ENCODE assay signal across 14 cellular contexts in the genomic region with DNA sequence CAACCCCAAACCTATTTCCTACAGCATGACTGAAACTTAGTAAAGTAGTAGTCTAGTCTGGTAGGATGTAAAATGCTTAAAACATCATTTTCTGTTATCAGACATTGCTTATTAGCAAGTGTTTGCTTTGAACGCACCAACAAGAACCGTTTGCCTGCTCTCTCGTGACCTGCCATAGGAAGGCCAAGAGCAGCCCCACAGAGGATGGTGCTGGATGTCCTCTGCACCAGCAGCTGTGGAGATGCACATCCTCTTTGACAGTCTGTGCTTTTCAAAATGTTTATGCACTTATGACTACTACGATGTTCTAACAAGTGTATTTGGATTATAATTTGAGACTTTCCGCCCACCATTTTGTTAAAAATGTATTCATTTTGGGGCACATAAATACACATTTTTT. TPM values are rescaled to one million over a fixed set of nuclear protein-coding genes. Genes with fewer than 3 reads are reported as not detected.
DNase-seq lines count a peak whose midpoint lies in the region; ATAC-seq and TF ChIP-seq lines count a peak whose summit lies in the region.
"Had no signal": no experiment of that assay in that cellular context is flagged by ENCODE, and none has a peak within 500 bp of the region (broad histone marks: within the 10 kb centered on the region; RNA-seq: fewer than 3 reads in every experiment).

No MANE protein-coding gene starts in this region.

- 40% methylated on average over 1 of the region's 5 CpGs; no CpG with 5 or more reads in 1 of the 2 experiments for WGBS in IMR-90 (ENCODE audit: extremely low coverage in 2 of 2, insufficient read length in 1 of 2), 2 experiments

- no peak for DNase-seq in IMR-90
- DNase-seq in medulla oblongata (ENCODE audit: extremely low spot score): peak; percentile 32
- DNase-seq in NCI-H526 (lab: John Stamatoyannopoulos, UW): no peak
- no peak for DNase-seq in H4 (ENCODE audit: low spot score)
- DNase-seq: ACHN; BE2C; C1 segment of cervical spinal cord; Caco-2; CD4-positive, CD25-positive, alpha-beta regulatory T cell; GM23248; HCEC 1CT had no signal

- H3K27ac ChIP-seq in IMR-90 (ENCODE audit: insufficient read depth, low read length) (no peak overlapping the region), cingulate gyrus (ENCODE audit: low read depth, low read length) (peak overlapping the region; percentile 73)
- H3K27ac ChIP-seq: GM23248, HL-60 had no signal

- POLR2A ChIA-PET in IMR-90 (lab: Charles Lee; ENCODE audit: unreplicated experiment): no interaction called here

- TF ChIP-seq RAD21 in IMR-90 (IDR thresholded peaks at IDR 0.05; ENCODE audit: low read length): no peak

- in situ Hi-C loops in IMR-90 (cut with MboI; ENCODE audit: low sequenced_read_pairs): no loop called here

- H3K23ac ChIP-seq in IMR-90 (ENCODE audit: low read depth, low read length): peak overlapping the region; percentile 60; the same call in 1 of the 2 replicates

- H4K91ac ChIP-seq in IMR-90 (ENCODE audit: insufficient read depth, low read depth, low read length): no peak overlapping the region

- no peak for TF ChIP-seq CTCF in IMR-90 (conservative IDR thresholded peaks at IDR 0.05; ENCODE audit: low read depth, low read length)

- no peak overlapping the region for H3K4me3 ChIP-seq in IMR-90 (ENCODE audit: insufficient read depth, low read depth, low read length)
- H3K4me3 ChIP-seq: GM23248 had no signal

- H3K9me1 ChIP-seq in IMR-90 (ENCODE audit: insufficient read depth, low read length): peaks cover 6% of the 10 kb centered on the region

- no peak overlapping the region for H2BK15ac ChIP-seq in IMR-90 (ENCODE audit: low read depth, low read length)

- no peak for ATAC-seq in IMR-90 (ENCODE audit: low read depth)
- no peak for ATAC-seq in HG03442 (IDR thresholded peaks at IDR 0.05; ENCODE audit: unreplicated experiment)

- no peak overlapping the region for H3K56ac ChIP-seq in IMR-90 (ENCODE audit: extremely low read depth, insufficient read depth, low read length)

- H2AK9ac ChIP-seq in IMR-90 (replicated peaks; ENCODE audit: low read depth, low read length, poor library complexity): no peak overlapping the region

- no TSS peak for BruUV-seq in IMR-90 (replicated peaks; lab: Mats Ljungman, UMichigan)

- H3K4ac ChIP-seq in IMR-90 (ENCODE audit: low read depth, low read length): peak overlapping the region; percentile 37; the same call in 1 of the 2 replicates

- H3K79me1 ChIP-seq in IMR-90 (ENCODE audit: low read depth in 1 of 2, low read length in 2 of 2): peaks cover 19 to 86% of the 10 kb centered on the region in 2 experiments

- intact Hi-C loops in IMR-90 (cut with micrococcal nuclease): loop anchor here (5.0 to 10.0 kb wide), 2 partner anchors 384 to 456 kb away; partner anchors contain the start of gene NMB

- H2AFZ ChIP-seq in IMR-90 (replicated peaks; ENCODE audit: low read length, poor library complexity): no peak overlapping the region
- H2AFZ ChIP-seq: GM23248 had no signal

- H3K9ac ChIP-seq in IMR-90 (ENCODE audit: low read depth, low read length): no peak overlapping the region
- H3K9ac ChIP-seq: GM23248 had no signal

- TF ChIP-seq POLR2A in IMR-90 (IDR thresholded peaks at IDR 0.05; ENCODE audit: low read depth, low read length): no peak

- no peaks in the 10 kb centered on the region for H3K9me3 ChIP-seq in IMR-90 (ENCODE audit: control insufficient read depth, insufficient read depth, low read length)
- H3K9me3 ChIP-seq: BE2C, Caco-2 had no signal

- no peak overlapping the region for H2BK120ac ChIP-seq in IMR-90 (ENCODE audit: low read depth, low read length)

- dilution Hi-C loops in IMR-90 (cut with HindIII; ENCODE audit: low sequenced_read_pairs, unreplicated experiment): loop anchor here (10.0 kb wide), 1 partner anchor 86 kb away; no protein-coding TSS in a partner anchor

- no peak overlapping the region for H3K4me2 ChIP-seq in IMR-90 (ENCODE audit: low read depth, low read length)

- no peak overlapping the region for H2BK5ac ChIP-seq in IMR-90 (ENCODE audit: low read depth, low read length, poor library complexity, severe bottlenecking)

- H3K27me3 ChIP-seq in IMR-90 (ENCODE audit: control insufficient read depth, insufficient read depth, low read length): no peaks in the 10 kb centered on the region
- H3K27me3 ChIP-seq: BE2C had no signal

- no peaks in the 10 kb centered on the region for H4K20me1 ChIP-seq in IMR-90 (ENCODE audit: insufficient read depth, low read length)

- no peak overlapping the region for H4K5ac ChIP-seq in IMR-90 (ENCODE audit: low read depth, low read length)

- no peaks in the 10 kb centered on the region for H3K36me3 ChIP-seq in IMR-90 (ENCODE audit: control insufficient read depth, insufficient read depth, low read length)
- H3K36me3 ChIP-seq: BE2C had no signal

- H2BK20ac ChIP-seq in IMR-90 (ENCODE audit: low read depth, low read length): no peak overlapping the region

- CTCF ChIA-PET in IMR-90 (lab: Yijun Ruan, JAX): no interaction called here

- H2AK5ac ChIP-seq in IMR-90 (ENCODE audit: low read depth, low read length): no peak overlapping the region; the same call in 1 of the 2 replicates

- H4K8ac ChIP-seq in IMR-90 (ENCODE audit: low read depth in 2 of 2, low read length in 2 of 2): peak overlapping the region in 1 of 2 experiments; percentile 18; a peak in 1 of 4 replicates

- no peak overlapping the region for H3K18ac ChIP-seq in IMR-90 (ENCODE audit: low read depth, low read length)

- no peak overlapping the region for H3K14ac ChIP-seq in IMR-90 (replicated peaks; ENCODE audit: low read depth, low read length)

- peaks cover 10% of the 10 kb centered on the region for H3K4me1 ChIP-seq in IMR-90 (ENCODE audit: control insufficient read depth, insufficient read depth, low read length)
- H3K4me1 ChIP-seq: BE2C, Caco-2 had no signal

TF ChIP-seq in IMR-90, 13 proteins besides CTCF, POLR2A, EP300 and RAD21:
- TF ChIP-seq NFE2L2 (IDR thresholded peaks at IDR 0.05; ENCODE audit: low read depth, low read length) (no peak), CEBPB (IDR thresholded peaks at IDR 0.05; ENCODE audit: low read depth, low read length) (no peak), MAFK (IDR thresholded peaks at IDR 0.05; ENCODE audit: low read depth, low read length) (no peak), USF2 (IDR thresholded peaks at IDR 0.05; ENCODE audit: low read depth, low read length) (no peak), MAZ (IDR thresholded peaks at IDR 0.05; ENCODE audit: borderline replicate concordance, low read depth, low read length) (no peak), RFX5 (IDR thresholded peaks at IDR 0.05; ENCODE audit: low read depth, low read length) (no peak), SMC3 (IDR thresholded peaks at IDR 0.05; ENCODE audit: low read depth, low read length) (no peak), RCOR1 (IDR thresholded peaks at IDR 0.05; ENCODE audit: insufficient replicate concordance, low read length) (no peak)
- TF ChIP-seq, protein P1, sequence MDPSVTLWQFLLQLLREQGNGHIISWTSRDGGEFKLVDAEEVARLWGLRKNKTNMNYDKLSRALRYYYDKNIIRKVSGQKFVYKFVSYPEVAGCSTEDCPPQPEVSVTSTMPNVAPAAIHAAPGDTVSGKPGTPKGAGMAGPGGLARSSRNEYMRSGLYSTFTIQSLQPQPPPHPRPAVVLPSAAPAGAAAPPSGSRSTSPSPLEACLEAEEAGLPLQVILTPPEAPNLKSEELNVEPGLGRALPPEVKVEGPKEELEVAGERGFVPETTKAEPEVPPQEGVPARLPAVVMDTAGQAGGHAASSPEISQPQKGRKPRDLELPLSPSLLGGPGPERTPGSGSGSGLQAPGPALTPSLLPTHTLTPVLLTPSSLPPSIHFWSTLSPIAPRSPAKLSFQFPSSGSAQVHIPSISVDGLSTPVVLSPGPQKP (IDR thresholded peaks at IDR 0.05; ENCODE audit: borderline replicate concordance, low read depth, low read length): no peak

RNA-seq across cellular contexts. Expression of gene PDE8A, which starts 59.6 kb away (rescaled TPM):
- total RNA-seq in IMR-90 (2012; rRNA removed): 32.4 and 40.3 TPM in 2 replicates
- polyA plus RNA-seq in IMR-90 (2012; rRNA removed): 27.9 and 35.9 TPM in 2 replicates
- polyA plus RNA-seq in IMR-90 (2012; cell fraction: cytosol; rRNA removed): 6.7 and 13.5 TPM in 2 replicates
- polyA plus RNA-seq in IMR-90 (2012; cell fraction: nucleus; rRNA removed; ENCODE audit: low replicate concordance): 26.0 and 126 TPM in 2 replicates
- total RNA-seq in H4 (2014; rRNA removed; shearing (Covaris generic)): 16.4 and 21.5 TPM in 2 replicates
